8 cellular contexts compared by ENCODE assay signal in genomic region chr6:16318538-16318937, GRCh38.
A peak's percentile ranks its signal among the peaks of the same experiment; 100 is the strongest.
DNase-seq lines count a peak whose midpoint lies in the region; ATAC-seq and TF ChIP-seq lines count a peak whose summit lies in the region.

No MANE protein-coding gene starts in this region.

- H3K27ac ChIP-seq in PC-3 (ENCODE audit: low read length): peak overlapping the region; percentile 88
- peak overlapping the region; percentile 73 for H3K27ac ChIP-seq in brain microvascular endothelial cell

- no peaks in the 10 kb centered on the region for H3K36me3 Mint-ChIP-seq in natural killer cell treated with Interleukin-12 subunit alpha and Interleukin-12 subunit beta and Interleukin-15 and Interleukin-18, amount 100 ng/mL, for 72 hours

- no peak for TF ChIP-seq CTCF in PC-3 (conservative IDR thresholded peaks at IDR 0.05; ENCODE audit: low read depth, low read length)
- no peak for TF ChIP-seq CTCF in brain microvascular endothelial cell (IDR thresholded peaks at IDR 0.05; ENCODE audit: low read depth, low read length, missing control alignments)
- no peak for TF ChIP-seq CTCF in GM10266 (IDR thresholded peaks at IDR 0.05; ENCODE audit: control insufficient read depth, insufficient read depth, low read depth, missing control alignments)

- H3K36me3 ChIP-seq in PC-3 (ENCODE audit: low read depth, low read length): no peaks in the 10 kb centered on the region
- no peaks in the 10 kb centered on the region for H3K36me3 ChIP-seq in brain microvascular endothelial cell (replicated peaks)

- peak overlapping the region; percentile 54 for H3K9ac ChIP-seq in PC-3 (ENCODE audit: low read length)

- CTCF ChIA-PET in PC-3 (lab: Charles Lee): interaction anchor here (1.1 kb wide), 1 partner anchor 33 kb away, joined by 3 read pairs; no protein-coding TSS in a partner anchor

- POLR2A ChIA-PET in PC-3 (lab: Charles Lee; ENCODE audit: unreplicated experiment): interaction anchor here (0.5 to 0.6 kb wide), 2 partner anchors 227 to 262 kb away, joined by 3 to 7 read pairs; no protein-coding TSS in a partner anchor

- DNase-seq in A172 (ENCODE audit: low spot score) (peak; percentile 29), PC-3 (peak; percentile 71), brain microvascular endothelial cell (peak; percentile 85), UCSD-AML1 (lab: John Stamatoyannopoulos, UW; ENCODE audit: unreplicated experiment) (no peak), GM10266 (ENCODE audit: extremely low spot score) (no peak), SW 1271 (lab: John Stamatoyannopoulos, UW) (no peak), ecto neural progenitor cell (ENCODE audit: low spot score) (no peak)
- no peak for DNase-seq in natural killer cell treated with Interleukin-12 subunit alpha and Interleukin-12 subunit beta and Interleukin-15 and Interleukin-18, amount 100 ng/mL, for 72 hours (ENCODE audit: low spot score)

- in situ Hi-C loops in brain microvascular endothelial cell (cut with HindIII; ENCODE audit: low pct_ligation_motif_present, low sequenced_read_pairs): no loop called here

- no peaks in the 10 kb centered on the region for H4K20me1 ChIP-seq in PC-3 (ENCODE audit: low read length)

- no peaks in the 10 kb centered on the region for H3K9me3 ChIP-seq in PC-3 (ENCODE audit: low read length)

- H3K27me3 ChIP-seq in PC-3 (ENCODE audit: low read length) (no peaks in the 10 kb centered on the region), brain microvascular endothelial cell (replicated peaks) (no peaks in the 10 kb centered on the region)

- no peaks in the 10 kb centered on the region for H3K9me3 Mint-ChIP-seq in natural killer cell treated with Interleukin-12 subunit alpha and Interleukin-12 subunit beta and Interleukin-15 and Interleukin-18, amount 100 ng/mL, for 72 hours

- peak; percentile 81 for ATAC-seq in PC-3
- ATAC-seq in natural killer cell treated with Interleukin-12 subunit alpha and Interleukin-12 subunit beta and Interleukin-15 and Interleukin-18, amount 100 ng/mL, for 72 hours: peak in 1 of 2 donors; percentile 7

- H3K4me3 Mint-ChIP-seq in natural killer cell treated with Interleukin-12 subunit alpha and Interleukin-12 subunit beta and Interleukin-15 and Interleukin-18, amount 100 ng/mL, for 72 hours: peak overlapping the region; percentile 85

- H3K4me1 Mint-ChIP-seq in natural killer cell treated with Interleukin-12 subunit alpha and Interleukin-12 subunit beta and Interleukin-15 and Interleukin-18, amount 100 ng/mL, for 72 hours (ENCODE audit: low read depth in 2 of 2): peaks cover 57 to 63% of the 10 kb centered on the region in 2 donors

- peak overlapping the region; percentile 28 for H2AFZ ChIP-seq in PC-3 (ENCODE audit: low read length)

- no peaks in the 10 kb centered on the region for H3K9me2 ChIP-seq in PC-3 (replicated peaks; ENCODE audit: low read length)

- H3K79me2 ChIP-seq in PC-3 (ENCODE audit: low read length): no peaks in the 10 kb centered on the region

- H3K27ac Mint-ChIP-seq in natural killer cell treated with Interleukin-12 subunit alpha and Interleukin-12 subunit beta and Interleukin-15 and Interleukin-18, amount 100 ng/mL, for 72 hours: peak overlapping the region; percentile 80 to 93

- H3K4me1 ChIP-seq in PC-3 (ENCODE audit: insufficient read depth, low read length): peaks cover 44% of the 10 kb centered on the region

- H3K27me3 Mint-ChIP-seq in natural killer cell treated with Interleukin-12 subunit alpha and Interleukin-12 subunit beta and Interleukin-15 and Interleukin-18, amount 100 ng/mL, for 72 hours: no peaks in the 10 kb centered on the region

- no peaks in the 10 kb centered on the region for H3F3A ChIP-seq in PC-3 (ENCODE audit: low read length, unreplicated experiment)

- intact Hi-C loops in PC-3 (cut with micrococcal nuclease): loop anchor here (5.0 kb wide), 1 partner anchor 81 kb away; the partner anchor contains the start of gene GMPR

- H3K4me2 ChIP-seq in PC-3 (ENCODE audit: low read length): peak overlapping the region; percentile 80

- no peak overlapping the region for H3K4me3 ChIP-seq in PC-3 (ENCODE audit: low read length)
- no peak overlapping the region for H3K4me3 ChIP-seq in brain microvascular endothelial cell (ENCODE audit: low read depth, low read length)

- no TSS peak for BruUV-seq in PC-3 (replicated peaks; lab: Mats Ljungman, UMichigan)

Comparison
In these comparisons a context has a peak if more than half of its experiments do, and no peak if none do; other contexts are left out.
1. DNase-seq: peak in A172 (single experiment), PC-3 (single experiment) and brain microvascular endothelial cell (single experiment); none in natural killer cell treated with Interleukin-12 subunit alpha and Interleukin-12 subunit beta and Interleukin-15 and Interleukin-18, amount 100 ng/mL, for 72 hours (single experiment), UCSD-AML1 (single experiment), GM10266 (single experiment), SW 1271 (0 of 2) and ecto neural progenitor cell (single experiment).